In the genomic region with DNA sequence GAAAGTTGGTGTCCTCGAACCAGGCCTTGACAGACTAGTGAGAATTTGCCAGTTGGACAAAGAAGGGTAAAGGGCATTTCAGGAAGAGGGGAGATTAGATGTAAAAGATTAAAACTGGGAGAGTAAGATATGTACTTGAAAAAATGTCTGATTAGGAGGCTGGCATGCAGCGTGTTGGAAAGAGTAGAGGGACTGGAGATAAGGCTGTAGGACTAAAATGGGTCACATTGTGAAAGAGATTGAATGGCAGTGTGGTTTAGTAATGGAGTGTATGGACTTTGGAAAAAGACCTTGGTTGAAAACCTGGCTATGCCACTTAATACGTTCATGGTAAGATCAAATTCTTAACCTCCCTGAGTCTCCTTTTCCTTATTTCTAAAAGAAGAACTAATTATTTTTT, we compare ENCODE assay signal across 19 cellular contexts.
"Had no signal": no experiment of that assay in that cellular context is flagged by ENCODE, and none has a peak within 500 bp of the region (broad histone marks: within the 10 kb centered on the region; RNA-seq: fewer than 3 reads in every experiment).

No MANE protein-coding gene starts in this region.

- H3K27me3 ChIP-seq: left lung, testis, vagina had no signal

- H3K36me3 ChIP-seq: left lung, vagina had no signal

- H3K4me1 ChIP-seq: testis, vagina had no signal

- H3K4me3 ChIP-seq: left lung, smooth muscle cell, testis, vagina had no signal

- ATAC-seq: left lung; sciatic nerve; stimulated activated naive B cell treated with anti-CD40 and anti-IgM and Interleukin-4, amounts not matched to agents 10 μg/mL and 1 μg/mL and 100 μg/mL, for 72 hours had no signal

- DNase-seq: activated CD4-positive, alpha-beta memory T cell treated with anti-CD3 and anti-CD28 coated beads for 36 hours; activated CD4-positive, alpha-beta T cell treated with anti-CD3 and anti-CD28 coated beads for 48 hours; activated CD4-positive, CD25-positive, alpha-beta regulatory T cell; activated naive CD4-positive, alpha-beta T cell treated with Interleukin-2 at 50 U/mL for 16 hours; activated naive CD8-positive, alpha-beta T cell treated with anti-CD3 and anti-CD28 coated beads for 36 hours; activated T-cell treated with anti-CD3 and anti-CD28 coated beads, Interleukin-2, amount 50 U/mL, for 48 hours; amygdala; foreskin fibroblast; kidney; left lung; stimulated activated CD4-positive, alpha-beta T cell treated with anti-CD3 and anti-CD28 coated beads, Interleukin-2, amount 100 ng/mL, for 48 hours; stimulated activated CD8-positive, alpha-beta memory T cell treated with anti-CD3 and anti-CD28 coated beads, Interleukin-4, amount 100 ng/mL, for 48 hours; stimulated activated naive B cell treated with anti-CD40 and anti-IgM and Interleukin-4, amounts not matched to agents 10 μg/mL and 1 μg/mL and 100 μg/mL, for 72 hours; testis had no signal

- H3K27ac ChIP-seq: left lung, parathyroid adenoma, testis, vagina had no signal

- FAIRE-seq: kidney, TTC549 had no signal

- H3K9me3 ChIP-seq: left lung, testis, vagina had no signal
